17 cellular contexts compared by ENCODE assay signal in the genomic region with DNA sequence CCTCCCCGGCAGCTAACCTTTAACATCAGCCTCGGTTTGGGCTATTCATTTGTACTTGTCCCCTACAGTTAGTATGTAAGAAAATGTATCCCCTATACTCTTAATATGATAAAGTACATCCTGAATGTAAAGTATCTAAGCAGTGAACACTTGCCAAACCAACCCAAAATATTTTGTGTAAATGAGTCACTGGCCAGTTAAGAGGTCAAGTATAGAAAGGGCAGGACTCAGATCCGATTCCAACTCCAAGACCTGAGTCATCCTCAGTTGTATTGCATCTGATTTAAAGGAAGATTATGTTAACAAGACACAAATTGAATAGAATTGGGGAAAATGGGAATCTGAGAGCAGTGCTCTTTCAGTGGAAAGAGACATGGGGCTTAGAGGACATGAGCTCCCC.
A peak's percentile ranks its signal among the peaks of the same experiment; 100 is the strongest.
DNase-seq lines count a peak whose midpoint lies in the region; ATAC-seq, FAIRE-seq and TF ChIP-seq lines count a peak whose summit lies in the region.
"Had no signal": no experiment of that assay in that cellular context is flagged by ENCODE, and none has a peak within 500 bp of the region (broad histone marks: within the 10 kb centered on the region; RNA-seq: fewer than 3 reads in every experiment).

No MANE protein-coding gene starts in this region.

- WGBS in mesendoderm (ENCODE audit: extremely low coverage, insufficient coverage, low lambda C conversion rate) = no CpG with 5 or more reads among the region's 3 CpGs

- CTCF ChIA-PET in PC-9 (lab: Charles Lee) = interaction anchor here (1.5 to 3.0 kb wide), 3 partner anchors 12 to 347 kb away, joined by 9 to 13 read pairs (median 12); no protein-coding TSS in a partner anchor

- no peak overlapping the region for H3K27ac Mint-ChIP-seq in chondrocyte (ENCODE audit: unreplicated experiment)
- H3K27ac Mint-ChIP-seq: activated CD8-positive, alpha-beta T cell treated with anti-CD3 and anti-CD28 coated beads for 36 hours had no signal

- H3K18ac ChIP-seq in mesendoderm (ENCODE audit: low read length) = no peak overlapping the region

- no peak overlapping the region for H4K8ac ChIP-seq in mesendoderm (ENCODE audit: low read depth, low read length)

- H3K36me3 Mint-ChIP-seq in chondrocyte (ENCODE audit: low read depth) = no peaks in the 10 kb centered on the region

- H3K27me3 ChIP-seq in PC-9 (ENCODE audit: insufficient read depth, low read depth) = no peaks in the 10 kb centered on the region
- no peaks in the 10 kb centered on the region for H3K27me3 ChIP-seq in bronchial epithelial cell (ENCODE audit: control insufficient read depth, insufficient read depth, low read length)
- no peaks in the 10 kb centered on the region for H3K27me3 ChIP-seq in mesendoderm (ENCODE audit: insufficient read depth, low read length, poor library complexity)

- H3K4ac ChIP-seq in mesendoderm (ENCODE audit: low read depth, low read length) = no peak overlapping the region

- H3F3A ChIP-seq in PC-9 (ENCODE audit: insufficient read depth, low read depth) = peaks cover 46% of the 10 kb centered on the region

- DNase-seq in EL (peak; percentile 83), PC-9 (peak in 1 of 2 experiments; percentile 93), bronchial epithelial cell (ENCODE audit: low read depth) (peak; percentile 42), mesendoderm (no peak), retina (no peak), chondrocyte (ENCODE audit: low spot score) (no peak)
- no peak for DNase-seq in activated T-cell treated with anti-CD3 and anti-CD28 coated beads, Interleukin-2, amount 50 U/mL, for 48 hours
- DNase-seq: activated CD8-positive, alpha-beta T cell treated with anti-CD3 and anti-CD28 coated beads for 36 hours; erythroblast; kidney; NCI-H1417; NCI-H2227 treated with DMSO at 0.1 percent for 48 hours; RPMI8226 had no signal

- no peaks in the 10 kb centered on the region for H3K27me3 Mint-ChIP-seq in chondrocyte (ENCODE audit: low read depth)
- H3K27me3 Mint-ChIP-seq: activated CD8-positive, alpha-beta T cell treated with anti-CD3 and anti-CD28 coated beads for 36 hours had no signal

- H3K9me3 Mint-ChIP-seq in chondrocyte (ENCODE audit: low read depth) = no peaks in the 10 kb centered on the region
- H3K9me3 Mint-ChIP-seq: activated CD8-positive, alpha-beta T cell treated with anti-CD3 and anti-CD28 coated beads for 36 hours had no signal

- no peak overlapping the region for H2BK5ac ChIP-seq in mesendoderm (ENCODE audit: low read length)

- H2BK15ac ChIP-seq in mesendoderm (replicated peaks; ENCODE audit: low read depth) = peak overlapping the region; percentile 21

- H3K4me1 Mint-ChIP-seq in chondrocyte (ENCODE audit: low read depth) = peaks cover 43% of the 10 kb centered on the region

- H3K79me2 ChIP-seq in PC-9 (ENCODE audit: low read depth) (no peaks in the 10 kb centered on the region), mesendoderm (ENCODE audit: control insufficient read depth, insufficient read depth, low read length) (no peaks in the 10 kb centered on the region)

- H3K4me1 ChIP-seq in PC-9 (replicated peaks; ENCODE audit: insufficient read depth) = peaks cover 69% of the 10 kb centered on the region
- H3K4me1 ChIP-seq in mesendoderm (ENCODE audit: control insufficient read depth, low read depth, low read length) = peaks cover 20% of the 10 kb centered on the region

- no peaks in the 10 kb centered on the region for H3K79me1 ChIP-seq in mesendoderm (ENCODE audit: low read length)

- H3K4me2 ChIP-seq in PC-9 = peak overlapping the region; percentile 55
- no peak overlapping the region for H3K4me2 ChIP-seq in mesendoderm (ENCODE audit: low read length)
- H3K4me2 ChIP-seq: KMS-11 had no signal

- H3K9me2 ChIP-seq in PC-9 (ENCODE audit: insufficient read depth) = no peaks in the 10 kb centered on the region

- H3K4me3 ChIP-seq in PC-9 = peak overlapping the region; percentile 6; the same call in 1 of the 2 replicates
- H3K4me3 ChIP-seq in bronchial epithelial cell (ENCODE audit: low read depth, low read length) = no peak overlapping the region
- no peak overlapping the region for H3K4me3 ChIP-seq in mesendoderm (ENCODE audit: low read length)

- no peak overlapping the region for H3K4me3 Mint-ChIP-seq in chondrocyte (ENCODE audit: unreplicated experiment)
- H3K4me3 Mint-ChIP-seq: activated CD8-positive, alpha-beta T cell treated with anti-CD3 and anti-CD28 coated beads for 36 hours had no signal

- H2BK120ac ChIP-seq in mesendoderm (ENCODE audit: low read depth, low read length) = no peak overlapping the region

- no peaks in the 10 kb centered on the region for H3K9me3 ChIP-seq in PC-9 (ENCODE audit: insufficient read depth, low read depth)

- POLR2A ChIA-PET in PC-9 (lab: Charles Lee; ENCODE audit: unreplicated experiment) = no interaction called here

- H3K9ac ChIP-seq in mesendoderm (ENCODE audit: low read length) = no peak overlapping the region
- H3K9ac ChIP-seq: KMS-11 had no signal

- BruUV-seq in PC-9 (replicated peaks; lab: Mats Ljungman, UMichigan) = no TSS peak

- H3K27ac ChIP-seq in PC-9 (peak overlapping the region; percentile 93), mesendoderm (ENCODE audit: low read depth, low read length) (no peak overlapping the region)
- H3K27ac ChIP-seq: KMS-11 had no signal

- intact Hi-C loops in PC-9 (cut with micrococcal nuclease; ENCODE audit: unreplicated experiment) = no loop called here

- H2AFZ ChIP-seq in PC-9 = no peak overlapping the region

- peak overlapping the region; percentile 15 for H2AK5ac ChIP-seq in mesendoderm (ENCODE audit: low read length)

- H3K56ac ChIP-seq in mesendoderm (ENCODE audit: low read length) = no peak overlapping the region

- no peaks in the 10 kb centered on the region for H3K36me3 ChIP-seq in PC-9 (ENCODE audit: low read depth)
- no peaks in the 10 kb centered on the region for H3K36me3 ChIP-seq in bronchial epithelial cell (ENCODE audit: control insufficient read depth, insufficient read depth, low read length)
- no peaks in the 10 kb centered on the region for H3K36me3 ChIP-seq in mesendoderm (ENCODE audit: control insufficient read depth, insufficient read depth, low read length)

- H3K23ac ChIP-seq in mesendoderm (ENCODE audit: low read length) = no peak overlapping the region

- H4K5ac ChIP-seq in mesendoderm (ENCODE audit: low read length) = no peak overlapping the region

- ATAC-seq in HG03439 (IDR thresholded peaks at IDR 0.05; ENCODE audit: unreplicated experiment) = no peak
- ATAC-seq: activated CD8-positive, alpha-beta T cell treated with anti-CD3 and anti-CD28 coated beads for 36 hours had no signal

- no peak for FAIRE-seq in bronchial epithelial cell (lab: Jason Lieb, UNC)
- FAIRE-seq: GM18507, GM19239, kidney had no signal

- no peaks in the 10 kb centered on the region for H4K20me1 ChIP-seq in PC-9 (ENCODE audit: insufficient read depth)

- no peak for TF ChIP-seq CTCF in PC-9 (conservative IDR thresholded peaks at IDR 0.05)
- TF ChIP-seq CTCF in bronchial epithelial cell (IDR thresholded peaks at IDR 0.05; ENCODE audit: insufficient read depth, low read length, severe bottlenecking) = no peak
- no peak for TF ChIP-seq CTCF in chondrocyte (IDR thresholded peaks at IDR 0.05)

Comparison
In these comparisons a context has a peak if more than half of its experiments do, and no peak if none do; other contexts are left out.
1. DNase-seq: peak in EL (single experiment) and bronchial epithelial cell (single experiment); none in mesendoderm (single experiment), retina (single experiment), activated T-cell treated with anti-CD3 and anti-CD28 coated beads, Interleukin-2, amount 50 U/mL, for 48 hours (0 of 2) and chondrocyte (single experiment).